In genomic region chr16:65426484-65426883, GRCh38 we compare ENCODE assay signal across 29 cellular contexts.
"Had no signal": no experiment of that assay in that cellular context is flagged by ENCODE, and none has a peak within 500 bp of the region (broad histone marks: within the 10 kb centered on the region; RNA-seq: fewer than 3 reads in every experiment).

No MANE protein-coding gene starts in this region.

- H3K4me3 Mint-ChIP-seq: naive B cell; natural killer cell; nephron progenitor cell; neural progenitor cell; stimulated activated memory B cell treated with anti-CD40 and anti-IgM and Interleukin-4, amounts not matched to agents 10 μg/mL and 1 μg/mL and 100 μg/mL, for 72 hours; stimulated activated naive CD8-positive, alpha-beta T cell treated with anti-CD3 and anti-CD28 coated beads, Interleukin-15, amount 100 ng/mL, for 72 hours; type B pancreatic cell had no signal

- H3K4me1 Mint-ChIP-seq: naive B cell; natural killer cell; nephron progenitor cell; neural progenitor cell; stimulated activated memory B cell treated with anti-CD40 and anti-IgM and Interleukin-4, amounts not matched to agents 10 μg/mL and 1 μg/mL and 100 μg/mL, for 72 hours; stimulated activated naive CD8-positive, alpha-beta T cell treated with anti-CD3 and anti-CD28 coated beads, Interleukin-15, amount 100 ng/mL, for 72 hours had no signal

- H3K9me3 Mint-ChIP-seq: neural progenitor cell had no signal

- H3K27ac Mint-ChIP-seq: naive B cell; natural killer cell; nephron progenitor cell; neural progenitor cell; stimulated activated memory B cell treated with anti-CD40 and anti-IgM and Interleukin-4, amounts not matched to agents 10 μg/mL and 1 μg/mL and 100 μg/mL, for 72 hours; stimulated activated naive CD8-positive, alpha-beta T cell treated with anti-CD3 and anti-CD28 coated beads, Interleukin-15, amount 100 ng/mL, for 72 hours; type B pancreatic cell had no signal

- H3K4me3 ChIP-seq: left lung, lower lobe of right lung, neural progenitor cell, ovary, prostate gland, smooth muscle cell, tibial nerve, uterus had no signal

- H3K27me3 Mint-ChIP-seq: naive B cell; stimulated activated memory B cell treated with anti-CD40 and anti-IgM and Interleukin-4, amounts not matched to agents 10 μg/mL and 1 μg/mL and 100 μg/mL, for 72 hours; stimulated activated naive CD8-positive, alpha-beta T cell treated with anti-CD3 and anti-CD28 coated beads, Interleukin-15, amount 100 ng/mL, for 72 hours had no signal

- H3K4me1 ChIP-seq: left lung, lower lobe of right lung, neural progenitor cell, prostate gland, tibial nerve, uterus had no signal

- DNase-seq: hippocampal formation; kidney; left colon; left lung; lower lobe of right lung; mammary epithelial cell; mesenchymal stem cell; naive B cell; natural killer cell; nephron progenitor cell; occipital lobe; ovary; retina; right cardiac atrium; stimulated activated CD4-positive, alpha-beta T cell treated with anti-CD3 and anti-CD28 coated beads, Interleukin-1b, Interleukin-23, amount 100 ng/mL, for 48 hours; stimulated activated CD4-positive, alpha-beta T cell treated with anti-CD3 and anti-CD28 coated beads, Interleukin-2, amount 100 ng/mL, for 48 hours; stimulated activated CD4-positive, alpha-beta T cell treated with anti-CD3 and anti-CD28 coated beads, Interleukin-4, amount 100 ng/mL, for 4 hours; stimulated activated CD8-positive, alpha-beta memory T cell treated with anti-CD3 and anti-CD28 coated beads, Interleukin-4, amount 100 ng/mL, for 48 hours; stimulated activated naive CD4-positive, alpha-beta T cell treated with Interleukin-2 at 50 U/mL for 16 hours; stimulated activated naive CD8-positive, alpha-beta T cell treated with anti-CD3 and anti-CD28 coated beads, Interleukin-15, amount 100 ng/mL, for 72 hours; substantia nigra; uterus had no signal

- H3K9ac ChIP-seq: neural progenitor cell had no signal

- H3K9me3 ChIP-seq: left lung, lower lobe of right lung, neutrophil, ovary, prostate gland, tibial nerve, uterus had no signal

- H3K27ac ChIP-seq: left lung, lower lobe of right lung, neural progenitor cell, neutrophil, ovary, prostate gland, tibial nerve, uterus had no signal

- H3K36me3 ChIP-seq: left lung, lower lobe of right lung, neural progenitor cell, neutrophil, ovary, prostate gland, tibial nerve, uterus had no signal

- H3K27me3 ChIP-seq: left lung, neural progenitor cell, neutrophil, ovary, tibial nerve, uterus had no signal

- H3K36me3 Mint-ChIP-seq: naive B cell; natural killer cell; neural progenitor cell; stimulated activated memory B cell treated with anti-CD40 and anti-IgM and Interleukin-4, amounts not matched to agents 10 μg/mL and 1 μg/mL and 100 μg/mL, for 72 hours; type B pancreatic cell had no signal
